Comparison of ENCODE assay signal across 34 cellular contexts in genomic region chr18:63899206-63899605, GRCh38. TPM values are rescaled to one million over a fixed set of nuclear protein-coding genes. Genes with fewer than 3 reads are reported as not detected.
"Had no signal": no experiment of that assay in that cellular context is flagged by ENCODE, and none has a peak within 500 bp of the region (broad histone marks: within the 10 kb centered on the region; RNA-seq: fewer than 3 reads in every experiment).

No MANE protein-coding gene starts in this region.

- ATAC-seq: naive thymus-derived CD4-positive, alpha-beta T cell; natural killer cell; psoas muscle; sciatic nerve; stimulated activated memory B cell treated with anti-CD40 and anti-IgM and Interleukin-4, amounts not matched to agents 10 μg/mL and 1 μg/mL and 100 μg/mL, for 72 hours; stimulated activated naive CD8-positive, alpha-beta T cell treated with anti-CD3 and anti-CD28 coated beads, Interleukin-15, amount 100 ng/mL, for 72 hours; stimulated activated naive CD8-positive, alpha-beta T cell treated with anti-CD3 and anti-CD28 coated beads, Interleukin-15, Interleukin-2, amounts not matched to agents 100 U/mL and 50 U/mL, for 24 hours; upper lobe of right lung had no signal

- H3K27me3 ChIP-seq: neural progenitor cell, ovary, right atrium auricular region, spleen, suprapubic skin, testis, tibial artery, transverse colon, upper lobe of right lung, uterus had no signal

- H3K36me3 ChIP-seq: neural progenitor cell, ovary, right atrium auricular region, spleen, tibial artery, transverse colon, upper lobe of right lung, uterus had no signal

- H3K4me3 ChIP-seq: neural progenitor cell, ovary, psoas muscle, right atrium auricular region, skin epidermis, smooth muscle cell, spleen, suprapubic skin, testis, tibial artery, transverse colon, upper lobe of right lung, uterus had no signal

- H3K4me2 ChIP-seq: neural progenitor cell, smooth muscle cell had no signal

- H3K4me1 ChIP-seq: neural progenitor cell, parathyroid adenoma, psoas muscle, right atrium auricular region, testis, tibial artery, transverse colon, upper lobe of right lung, uterus had no signal

- H3K27ac ChIP-seq: neural progenitor cell, ovary, parathyroid adenoma, psoas muscle, right atrium auricular region, skin epidermis, spleen, suprapubic skin, testis, tibial artery, transverse colon, upper lobe of right lung, uterus had no signal

- H3K9me3 ChIP-seq: ovary, psoas muscle, right atrium auricular region, spleen, suprapubic skin, testis, tibial artery, transverse colon, upper lobe of right lung, uterus had no signal

- DNase-seq: naive thymus-derived CD4-positive, alpha-beta T cell; natural killer cell; occipital lobe; ovary; posterior cingulate gyrus; psoas muscle; retina; spleen; stimulated activated CD4-positive, alpha-beta T cell treated with anti-CD3 and anti-CD28 coated beads, Interleukin-12 subunit alpha, Interleukin-12 subunit beta, amount 100 ng/mL, for 4 hours; stimulated activated CD4-positive, alpha-beta T cell treated with anti-CD3 and anti-CD28 coated beads, Interleukin-1b, Interleukin-23, amount 100 ng/mL, for 48 hours; stimulated activated CD4-positive, alpha-beta T cell treated with anti-CD3 and anti-CD28 coated beads, Interleukin-4, amount 100 ng/mL, for 1 hour; stimulated activated CD4-positive, alpha-beta T cell treated with anti-CD3 and anti-CD28 coated beads, Interleukin-4, amount 100 ng/mL, for 4 hours; stimulated activated CD8-positive, alpha-beta memory T cell treated with anti-CD3 and anti-CD28 coated beads, Interleukin-4, amount 100 ng/mL, for 48 hours; stimulated activated naive CD4-positive, alpha-beta T cell; stimulated activated naive CD8-positive, alpha-beta T cell treated with anti-CD3 and anti-CD28 coated beads, Interleukin-15, amount 100 ng/mL, for 72 hours; stimulated activated naive CD8-positive, alpha-beta T cell treated with anti-CD3 and anti-CD28 coated beads, Interleukin-15, Interleukin-2, amounts not matched to agents 100 U/mL and 50 U/mL, for 24 hours; substantia nigra; testis; tibial artery; transverse colon; upper lobe of right lung; uterus had no signal

RNA-seq across cellular contexts. Expression of gene SERPINB10, which starts 8.6 kb away (rescaled TPM):
- total RNA-seq: occipital lobe, osteoblast, progenitor cell of endocrine pancreas, sciatic nerve, testis, transverse colon, upper lobe of right lung, uterus had no signal
- polyA plus RNA-seq: naive thymus-derived CD4-positive, alpha-beta T cell; neural cell; ovary; psoas muscle; smooth muscle cell; urinary bladder had no signal

RNA-seq across cellular contexts. Expression of gene SERPINB2, which starts 11.7 kb away (rescaled TPM):
- total RNA-seq: progenitor cell of endocrine pancreas, testis, urinary bladder had no signal
- polyA plus RNA-seq: naive thymus-derived CD4-positive, alpha-beta T cell; neural cell; urinary bladder had no signal

RNA-seq across cellular contexts. Expression of gene HMSD, which starts 49.9 kb away (rescaled TPM):
- total RNA-seq: natural killer cell, psoas muscle, smooth muscle cell, suprapubic skin had no signal
- polyA plus RNA-seq: naive thymus-derived CD4-positive, alpha-beta T cell; neural cell; urinary bladder had no signal
